1 cellular context compared by ENCODE assay signal in genomic region chr7:134432296-134433152, GRCh38.
TF ChIP-seq lines count a peak whose summit lies in the region.

No MANE protein-coding gene starts in this region.

TF ChIP-seq in HepG2, 621 proteins besides CTCF, POLR2A, EP300 and RAD21 (continued from another document and continues in another):
- TF ChIP-seq ZBTB40 (IDR thresholded peaks at IDR 0.05) = no peak
- TF ChIP-seq ZBTB40 (CRISPR knock-in tag; IDR thresholded peaks at IDR 0.05) = peak; percentile 20; the same call in 1 of the 2 replicates
- no peak for TF ChIP-seq RORA (CRISPR knock-in tag; IDR thresholded peaks at IDR 0.05)
- peak; percentile 64; the same call in 1 of the 2 replicates for TF ChIP-seq ZBED4 (CRISPR knock-in tag; IDR thresholded peaks at IDR 0.05; ENCODE audit: borderline replicate concordance)
- no peak; the same call in 1 of the 2 replicates for TF ChIP-seq ZBTB20 (CRISPR knock-in tag; IDR thresholded peaks at IDR 0.05; ENCODE audit: borderline replicate concordance, low read depth)
- no peak for TF ChIP-seq CSRNP2 (CRISPR knock-in tag; conservative IDR thresholded peaks at IDR 0.05; ENCODE audit: low read depth)
- no peak for TF ChIP-seq DBP (CRISPR knock-in tag; IDR thresholded peaks at IDR 0.05; ENCODE audit: not compliant biosample characterization)
- no peak for TF ChIP-seq MATR3 (CRISPR knock-in tag; IDR thresholded peaks at IDR 0.05)
- no peak for TF ChIP-seq ZNF446 (CRISPR knock-in tag; IDR thresholded peaks at IDR 0.05)
- TF ChIP-seq ZBTB4 (CRISPR knock-in tag; IDR thresholded peaks at IDR 0.05; ENCODE audit: borderline replicate concordance) = no peak
- TF ChIP-seq ZNF207 (IDR thresholded peaks at IDR 0.05; ENCODE audit: borderline replicate concordance) = no peak
- TF ChIP-seq ZNF362 (CRISPR knock-in tag; IDR thresholded peaks at IDR 0.05; ENCODE audit: borderline replicate concordance) = no peak
- TF ChIP-seq SIX1 (CRISPR knock-in tag; IDR thresholded peaks at IDR 0.05; ENCODE audit: borderline replicate concordance) = 0 out of 2 replicates have a peak, but pooled peaks have one; percentile 34
- TF ChIP-seq ZNF589 (CRISPR knock-in tag; conservative IDR thresholded peaks at IDR 0.05) = no peak
- TF ChIP-seq PAXIP1 (CRISPR knock-in tag; conservative IDR thresholded peaks at IDR 0.05) = peak; percentile 16; the same call in 1 of the 2 replicates
- 0 out of 2 replicates have a peak, but pooled peaks have one; percentile 20 for TF ChIP-seq SALL2 (CRISPR knock-in tag; IDR thresholded peaks at IDR 0.05)
- TF ChIP-seq ZNF556 (CRISPR knock-in tag; IDR thresholded peaks at IDR 0.05; ENCODE audit: borderline replicate concordance) = no peak
- no peak for TF ChIP-seq TMF1 (CRISPR knock-in tag; IDR thresholded peaks at IDR 0.05; ENCODE audit: low read depth)
- TF ChIP-seq MAZ (IDR thresholded peaks at IDR 0.05; ENCODE audit: borderline replicate concordance, low read depth, low read length) = 0 out of 2 replicates have a peak, but pooled peaks have one; percentile 11
- TF ChIP-seq MAZ (CRISPR knock-in tag; IDR thresholded peaks at IDR 0.05; ENCODE audit: low read depth) = peak; percentile 30; the same call in 1 of the 2 replicates
- TF ChIP-seq NFYB (CRISPR knock-in tag; IDR thresholded peaks at IDR 0.05) = peak; percentile 34; the same call in 1 of the 2 replicates
- no peak for TF ChIP-seq NCOA2 (CRISPR knock-in tag; IDR thresholded peaks at IDR 0.05)
- peak; percentile 69 to 90; a peak in 3 of 4 replicates for TF ChIP-seq HMGXB4 (CRISPR knock-in tag; IDR thresholded peaks at IDR 0.05; ENCODE audit: borderline replicate concordance in 1 of 2, low read depth in 1 of 2)
